In genomic region chr4:2913168-2913567, GRCh38 we compare ENCODE assay signal across 24 cellular contexts. TPM values are rescaled to one million over a fixed set of nuclear protein-coding genes. Genes with fewer than 3 reads are reported as not detected.
DNase-seq lines count a peak whose midpoint lies in the region; ATAC-seq, FAIRE-seq and TF ChIP-seq lines count a peak whose summit lies in the region.
"Had no signal": no experiment of that assay in that cellular context is flagged by ENCODE, and none has a peak within 500 bp of the region (broad histone marks: within the 10 kb centered on the region; RNA-seq: fewer than 3 reads in every experiment).

No MANE protein-coding gene starts in this region.

- no peaks in the 10 kb centered on the region for H3K27me3 ChIP-seq in bronchial epithelial cell (ENCODE audit: control insufficient read depth, insufficient read depth, low read length)
- H3K27me3 ChIP-seq: SJCRH30 had no signal

- peaks cover 62% of the 10 kb centered on the region for H3K36me3 Mint-ChIP-seq in T-cell

- peak; percentile 28 for FAIRE-seq in bronchial epithelial cell (lab: Jason Lieb, UNC)
- FAIRE-seq: astrocyte, H54 had no signal

- peaks cover 12 to 21% (median 16%) of the 10 kb centered on the region in 3 donors for H3K4me1 Mint-ChIP-seq in T-cell
- H3K4me1 Mint-ChIP-seq: WTC11 had no signal

- H3K9me3 Mint-ChIP-seq in T-cell: no peaks in the 10 kb centered on the region
- H3K9me3 Mint-ChIP-seq: activated naive CD4-positive, alpha-beta T cell treated with anti-CD3 and anti-CD28 coated beads for 36 hours; stimulated activated naive CD8-positive, alpha-beta T cell treated with anti-CD3 and anti-CD28 coated beads, Interleukin-15, Interleukin-2, amounts not matched to agents 100 ng/mL and 50 ng/mL, for 24 hours had no signal

- no peak overlapping the region for H3K4me3 Mint-ChIP-seq in T-cell
- H3K4me3 Mint-ChIP-seq: activated naive CD4-positive, alpha-beta T cell treated with anti-CD3 and anti-CD28 coated beads for 36 hours; stimulated activated naive CD8-positive, alpha-beta T cell treated with anti-CD3 and anti-CD28 coated beads, Interleukin-15, Interleukin-2, amounts not matched to agents 100 ng/mL and 50 ng/mL, for 24 hours; WTC11 had no signal

- peak; percentile 74 for DNase-seq in DMS53 (lab: John Stamatoyannopoulos, UW)
- no peak for DNase-seq in DMS53 treated with DMSO at 0.1 percent for 48 hours (lab: John Stamatoyannopoulos, UW; ENCODE audit: unreplicated experiment)
- DNase-seq in NCI-H1092 (lab: John Stamatoyannopoulos, UW): peak; percentile 50
- DNase-seq in bronchial epithelial cell (ENCODE audit: low read depth): no peak
- DNase-seq in mesenteric fat pad (ENCODE audit: low spot score): peak; percentile 62
- no peak for DNase-seq in NCI-H146 treated with DMSO at 0.1 percent for 48 hours (lab: John Stamatoyannopoulos, UW; ENCODE audit: unreplicated experiment)
- no peak for DNase-seq in caudate nucleus (lab: John Stamatoyannopoulos, UW)
- no peak for DNase-seq in T-cell
- DNase-seq: activated CD4-positive, alpha-beta T cell treated with anti-CD3 and anti-CD28 coated beads, Interleukin-2, amount 50 U/mL, for 4 hours; activated naive CD4-positive, alpha-beta T cell treated with anti-CD3 and anti-CD28 coated beads for 36 hours; activated T-cell treated with anti-CD3 and anti-CD28 coated beads for 4 hours; Caco-2; effector memory CD4-positive, alpha-beta T cell; midbrain; NCI-H82; PC-9; SJCRH30; T-helper 2 cell had no signal

- TF ChIP-seq CTCF in bronchial epithelial cell (IDR thresholded peaks at IDR 0.05; ENCODE audit: insufficient read depth, low read length, severe bottlenecking): no peak

- CTCF ChIA-PET in T-cell (lab: Charles Lee): no interaction called here

- no peak overlapping the region for H3K27ac Mint-ChIP-seq in T-cell
- H3K27ac Mint-ChIP-seq: activated naive CD4-positive, alpha-beta T cell treated with anti-CD3 and anti-CD28 coated beads for 36 hours; stimulated activated naive CD8-positive, alpha-beta T cell treated with anti-CD3 and anti-CD28 coated beads, Interleukin-15, Interleukin-2, amounts not matched to agents 100 ng/mL and 50 ng/mL, for 24 hours; WTC11 had no signal

- no peak for ATAC-seq in T-cell (replicated peaks in 1 of 4)
- ATAC-seq: WTC11 had no signal

- peaks cover 31% of the 10 kb centered on the region for H3K36me3 ChIP-seq in bronchial epithelial cell (ENCODE audit: control insufficient read depth, insufficient read depth, low read length)

- H3K27me3 Mint-ChIP-seq in T-cell: no peaks in the 10 kb centered on the region
- H3K27me3 Mint-ChIP-seq: stimulated activated naive CD8-positive, alpha-beta T cell treated with anti-CD3 and anti-CD28 coated beads, Interleukin-15, Interleukin-2, amounts not matched to agents 100 ng/mL and 50 ng/mL, for 24 hours had no signal

- H3K27ac ChIP-seq in caudate nucleus (ENCODE audit: low read depth, low read length): no peak overlapping the region
- H3K27ac ChIP-seq: 22Rv1, KMS-11, PC-9, SJCRH30 had no signal

- POLR2A ChIA-PET in T-cell (lab: Charles Lee): no interaction called here

- H3K4me3 ChIP-seq in bronchial epithelial cell (ENCODE audit: low read depth, low read length): no peak overlapping the region
- H3K4me3 ChIP-seq: PC-9, SJCRH30 had no signal

RNA-seq across cellular contexts. Expression of gene NOP14, which starts 50.0 kb away (rescaled TPM):
- total RNA-seq in bronchial epithelial cell: 20.9 and 31.1 TPM in 2 replicates
- 37.5 TPM for total RNA-seq in mesenteric fat pad
- 10 to 100 TPM; 30.6 to 48.1 (median 46.3) TPM for total RNA-seq in T-cell

RNA-seq across cellular contexts. Expression of gene GRK4, which starts 50.2 kb away (rescaled TPM):
- total RNA-seq in bronchial epithelial cell: 1.4 and 3.7 TPM in 2 replicates
- 6.0 TPM for total RNA-seq in mesenteric fat pad
- total RNA-seq in T-cell: 1 to 10 TPM; 1.8 to 4.8 (median 2.5) TPM

Comparison
In these comparisons a context has a peak if more than half of its experiments do, and no peak if none do; other contexts are left out.
1. DNase-seq: peak in DMS53 (single experiment), NCI-H1092 (single experiment) and mesenteric fat pad (single experiment); none in DMS53 treated with DMSO at 0.1 percent for 48 hours (single experiment), bronchial epithelial cell (single experiment), NCI-H146 treated with DMSO at 0.1 percent for 48 hours (single experiment), caudate nucleus (0 of 61) and T-cell (0 of 34).